Comparison of ENCODE assay signal across 8 cellular contexts in genomic region chr2:64750001-64750816, GRCh38.
DNase-seq lines count a peak whose midpoint lies in the region; ATAC-seq and TF ChIP-seq lines count a peak whose summit lies in the region.

No MANE protein-coding gene starts in this region.

- no peak for ATAC-seq in heart right ventricle
- ATAC-seq in HG03571 (IDR thresholded peaks at IDR 0.05; ENCODE audit: unreplicated experiment) = no peak

- no peaks in the 10 kb centered on the region for H3K27me3 ChIP-seq in heart right ventricle
- no peaks in the 10 kb centered on the region for H3K27me3 ChIP-seq in parathyroid adenoma (ENCODE audit: control insufficient read depth, insufficient read depth, low read length)

- H3K36me3 ChIP-seq in SK-N-MC (ENCODE audit: insufficient read depth, low read length) (no peaks in the 10 kb centered on the region), heart right ventricle (no peaks in the 10 kb centered on the region), parathyroid adenoma (ENCODE audit: control insufficient read depth, insufficient read depth, low read length) (no peaks in the 10 kb centered on the region)

- H3K79me2 ChIP-seq in parathyroid adenoma = no peaks in the 10 kb centered on the region

- H3K9ac ChIP-seq in SK-N-MC (ENCODE audit: insufficient read length) (peak overlapping the region; percentile 75), parathyroid adenoma (peak overlapping the region; percentile 67)

- peak overlapping the region; percentile 54; the same call in 1 of the 2 replicates for H3K27ac ChIP-seq in SK-N-MC
- peak overlapping the region; percentile 82 to 100 (median 96) for H3K27ac ChIP-seq in heart right ventricle
- peak overlapping the region; percentile 83 for H3K27ac ChIP-seq in parathyroid adenoma

- DNase-seq in NCI-H524 (lab: John Stamatoyannopoulos, UW) (peak; percentile 40 to 63), NCI-H524 treated with DMSO at 0.1 percent for 48 hours (lab: John Stamatoyannopoulos, UW) (no peak), SK-N-MC (ENCODE audit: low read depth, low spot score) (peak; percentile 34), amniotic epithelial cell (ENCODE audit: low read depth) (peak; percentile 54), heart right ventricle (peak; percentile 55), GM13976 (ENCODE audit: low spot score) (no peak)

- H3K4me1 ChIP-seq in heart right ventricle (peaks cover 0 to 34% (median 19%) of the 10 kb centered on the region in 9 donors), parathyroid adenoma (peaks cover 9% of the 10 kb centered on the region)

- intact Hi-C loops in heart right ventricle (cut with DNase I) = loop anchor here in 8 of 10 donors (1.0 to 5.0 kb wide), 11 partner anchors 81 to 228 kb away; partner anchors contain the start of genes SERTAD2 (in 3 of the 8) and AFTPH (in 1 of the 8)

- H2AFZ ChIP-seq in parathyroid adenoma = peak overlapping the region; percentile 82

- peak overlapping the region; percentile 95 for H3K4me2 ChIP-seq in parathyroid adenoma (ENCODE audit: low read length)

- WGBS in heart right ventricle, 2 donors = 1% methylated on average over 38 of the region's 38 CpGs

- H3K4me3 ChIP-seq in SK-N-MC (peak overlapping the region; percentile 87), heart right ventricle (peak overlapping the region; percentile 59 to 94 (median 72)), parathyroid adenoma (ENCODE audit: low read depth, low read length) (peak overlapping the region; percentile 91)

- in situ Hi-C loops in GM13976 (cut with MboI; ENCODE audit: low sequenced_read_pairs, unreplicated experiment) = no loop called here

- TF ChIP-seq CTCF in heart right ventricle (IDR thresholded peaks at IDR 0.05) (no peak), parathyroid adenoma (IDR thresholded peaks at IDR 0.05) (no peak), GM13976 (IDR thresholded peaks at IDR 0.05; ENCODE audit: borderline replicate concordance, control extremely low read depth, extremely low read depth, insufficient read depth, missing control alignments) (no peak)

- H3K9me3 ChIP-seq in SK-N-MC (ENCODE audit: low read depth, low read length) (no peaks in the 10 kb centered on the region), heart right ventricle (no peaks in the 10 kb centered on the region), parathyroid adenoma (ENCODE audit: control insufficient read depth, low read length) (no peaks in the 10 kb centered on the region)

Comparison
In these comparisons a context has a peak if more than half of its experiments do, and no peak if none do; other contexts are left out.
1. DNase-seq: peak in NCI-H524 (2 of 2), SK-N-MC (single experiment), amniotic epithelial cell (single experiment) and heart right ventricle (2 of 2); none in NCI-H524 treated with DMSO at 0.1 percent for 48 hours (single experiment) and GM13976 (single experiment).
2. Peak in every context shown above with its lines, with median percentiles within 50 percentile points of each other: H3K27ac ChIP-seq and H3K4me3 ChIP-seq.